Comparison of ENCODE assay signal across 29 cellular contexts in genomic region chr3:28890373-28890772, GRCh38.
"Had no signal": no experiment of that assay in that cellular context is flagged by ENCODE, and none has a peak within 500 bp of the region (broad histone marks: within the 10 kb centered on the region; RNA-seq: fewer than 3 reads in every experiment).

No MANE protein-coding gene starts in this region.

- H3K36me3 Mint-ChIP-seq: naive thymus-derived CD4-positive, alpha-beta T cell; natural killer cell; stimulated activated effector memory CD8-positive, alpha-beta T cell treated with anti-CD3 and anti-CD28 coated beads, Interleukin-12 subunit alpha, Interleukin-12 subunit beta, amount 100 ng/mL, for 72 hours; stimulated activated naive B cell treated with anti-CD40 and anti-IgM and Interleukin-4, amounts not matched to agents 10 μg/mL and 1 μg/mL and 100 μg/mL, for 72 hours had no signal

- H2AFZ ChIP-seq: parathyroid adenoma had no signal

- ATAC-seq: naive thymus-derived CD4-positive, alpha-beta T cell; natural killer cell; psoas muscle; right cardiac atrium; right lobe of liver; stimulated activated effector memory CD8-positive, alpha-beta T cell treated with anti-CD3 and anti-CD28 coated beads, Interleukin-12 subunit alpha, Interleukin-12 subunit beta, amount 100 ng/mL, for 72 hours; stimulated activated naive B cell treated with anti-CD40 and anti-IgM and Interleukin-4, amounts not matched to agents 10 μg/mL and 1 μg/mL and 100 μg/mL, for 72 hours; upper lobe of right lung had no signal

- H3K79me2 ChIP-seq: parathyroid adenoma had no signal

- H3K4me3 Mint-ChIP-seq: naive thymus-derived CD4-positive, alpha-beta T cell; natural killer cell; nephron; stimulated activated effector memory CD8-positive, alpha-beta T cell treated with anti-CD3 and anti-CD28 coated beads, Interleukin-12 subunit alpha, Interleukin-12 subunit beta, amount 100 ng/mL, for 72 hours; stimulated activated naive B cell treated with anti-CD40 and anti-IgM and Interleukin-4, amounts not matched to agents 10 μg/mL and 1 μg/mL and 100 μg/mL, for 72 hours; stimulated activated naive CD8-positive, alpha-beta T cell treated with anti-CD3 and anti-CD28 coated beads, Interleukin-15, Interleukin-2, amounts not matched to agents 100 ng/mL and 50 ng/mL, for 24 hours had no signal

- H3K4me1 ChIP-seq: parathyroid adenoma, psoas muscle, right lobe of liver, sigmoid colon, stomach, thyroid gland, tibial nerve, upper lobe of right lung, uterus had no signal

- H3K27me3 ChIP-seq: neutrophil, ovary, right lobe of liver, sigmoid colon, stomach, thyroid gland, tibial nerve, upper lobe of right lung, uterus had no signal

- H3K9me3 ChIP-seq: neutrophil, ovary, psoas muscle, right lobe of liver, sigmoid colon, stomach, thoracic aorta, thyroid gland, tibial nerve, upper lobe of right lung, uterus had no signal

- H3K4me3 ChIP-seq: ovary, psoas muscle, right lobe of liver, sigmoid colon, stomach, thoracic aorta, thyroid gland, tibial nerve, upper lobe of right lung, uterus had no signal

- H3K36me3 ChIP-seq: neutrophil, ovary, right lobe of liver, sigmoid colon, stomach, thoracic aorta, thyroid gland, tibial nerve, upper lobe of right lung, uterus had no signal

- H3K9ac ChIP-seq: parathyroid adenoma had no signal

- H3K27ac Mint-ChIP-seq: naive thymus-derived CD4-positive, alpha-beta T cell; natural killer cell; nephron; progenitor cell of endocrine pancreas; stimulated activated effector memory CD8-positive, alpha-beta T cell treated with anti-CD3 and anti-CD28 coated beads, Interleukin-12 subunit alpha, Interleukin-12 subunit beta, amount 100 ng/mL, for 72 hours; stimulated activated naive B cell treated with anti-CD40 and anti-IgM and Interleukin-4, amounts not matched to agents 10 μg/mL and 1 μg/mL and 100 μg/mL, for 72 hours; stimulated activated naive CD8-positive, alpha-beta T cell treated with anti-CD3 and anti-CD28 coated beads, Interleukin-15, Interleukin-2, amounts not matched to agents 100 ng/mL and 50 ng/mL, for 24 hours had no signal

- H3K27ac ChIP-seq: neutrophil, ovary, parathyroid adenoma, psoas muscle, right lobe of liver, sigmoid colon, stomach, thoracic aorta, thyroid gland, tibial nerve, upper lobe of right lung, uterus had no signal

- H3K9me3 Mint-ChIP-seq: nephron; stimulated activated naive B cell treated with anti-CD40 and anti-IgM and Interleukin-4, amounts not matched to agents 10 μg/mL and 1 μg/mL and 100 μg/mL, for 72 hours; stimulated activated naive CD8-positive, alpha-beta T cell treated with anti-CD3 and anti-CD28 coated beads, Interleukin-15, Interleukin-2, amounts not matched to agents 100 ng/mL and 50 ng/mL, for 24 hours had no signal

- H3K27me3 Mint-ChIP-seq: progenitor cell of endocrine pancreas; stimulated activated naive CD8-positive, alpha-beta T cell treated with anti-CD3 and anti-CD28 coated beads, Interleukin-15, Interleukin-2, amounts not matched to agents 100 ng/mL and 50 ng/mL, for 24 hours had no signal

- FAIRE-seq: small intestine had no signal

- DNase-seq: naive thymus-derived CD4-positive, alpha-beta T cell; natural killer cell; nucleus accumbens; ovary; posterior cingulate gyrus; psoas muscle; right cardiac atrium; right lobe of liver; sigmoid colon; small intestine; stimulated activated CD4-positive, alpha-beta T cell treated with anti-CD3 and anti-CD28 coated beads, Interleukin-15, amount 100 ng/mL, for 24 hours; stimulated activated CD4-positive, alpha-beta T cell treated with anti-CD3 and anti-CD28 coated beads, Interleukin-2, amount 100 ng/mL, for 24 hours; stimulated activated CD4-positive, alpha-beta T cell treated with anti-CD3 and anti-CD28 coated beads, Interleukin-2, amount 100 ng/mL, for 48 hours; stimulated activated CD4-positive, alpha-beta T cell treated with anti-CD3 and anti-CD28 coated beads, Interleukin-4, amount 100 ng/mL, for 24 hours; stimulated activated naive B cell treated with anti-CD40 and anti-IgM and Interleukin-4, amounts not matched to agents 10 μg/mL and 1 μg/mL and 100 μg/mL, for 72 hours; stimulated activated naive CD4-positive, alpha-beta T cell treated with Interleukin-2 at 50 U/mL for 16 hours; stomach; thyroid gland; trophoblast cell; upper lobe of right lung; uterus had no signal

- H3K4me1 Mint-ChIP-seq: naive thymus-derived CD4-positive, alpha-beta T cell; natural killer cell; nephron; stimulated activated effector memory CD8-positive, alpha-beta T cell treated with anti-CD3 and anti-CD28 coated beads, Interleukin-12 subunit alpha, Interleukin-12 subunit beta, amount 100 ng/mL, for 72 hours had no signal
